1 cellular context compared by ENCODE assay signal in the genomic region with DNA sequence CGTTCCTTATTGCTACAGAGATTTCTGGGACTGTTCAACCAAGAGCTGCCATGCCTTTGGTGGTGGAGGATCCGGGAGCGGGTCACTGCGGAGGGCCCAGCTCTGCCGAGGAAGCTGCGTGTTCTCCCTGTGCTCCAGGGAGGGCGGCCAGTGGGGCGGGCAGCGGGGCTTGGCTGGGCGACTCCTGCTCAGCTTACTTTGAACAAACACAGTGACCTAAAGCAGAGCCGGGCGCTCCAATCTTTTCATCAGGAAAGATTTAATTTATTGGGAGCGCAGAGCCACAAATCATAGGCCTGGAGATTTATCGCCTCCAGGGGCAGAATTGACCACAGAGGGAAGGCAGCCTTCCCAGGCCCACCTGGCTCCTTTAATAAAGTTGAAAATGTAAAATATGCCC.
A peak's percentile ranks its signal among the peaks of the same experiment; 100 is the strongest.
TF ChIP-seq lines count a peak whose summit lies in the region.

No MANE protein-coding gene starts in this region.

TF ChIP-seq in SK-N-SH, 30 proteins besides CTCF, POLR2A, EP300 and RAD21 (continued from another document):
- TF ChIP-seq GATA2 (CRISPR knock-in tag; IDR thresholded peaks at IDR 0.05) = peak; percentile 92
- TF ChIP-seq, protein P1, sequence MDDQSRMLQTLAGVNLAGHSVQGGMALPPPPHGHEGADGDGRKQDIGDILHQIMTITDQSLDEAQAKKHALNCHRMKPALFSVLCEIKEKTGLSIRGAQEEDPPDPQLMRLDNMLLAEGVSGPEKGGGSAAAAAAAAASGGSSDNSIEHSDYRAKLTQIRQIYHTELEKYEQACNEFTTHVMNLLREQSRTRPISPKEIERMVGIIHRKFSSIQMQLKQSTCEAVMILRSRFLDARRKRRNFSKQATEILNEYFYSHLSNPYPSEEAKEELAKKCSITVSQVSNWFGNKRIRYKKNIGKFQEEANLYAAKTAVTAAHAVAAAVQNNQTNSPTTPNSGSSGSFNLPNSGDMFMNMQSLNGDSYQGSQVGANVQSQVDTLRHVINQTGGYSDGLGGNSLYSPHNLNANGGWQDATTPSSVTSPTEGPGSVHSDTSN (IDR thresholded peaks at IDR 0.05) = 0 out of 2 replicates have a peak, but pooled peaks have one; percentile 21
- no peak for TF ChIP-seq SMC3 (IDR thresholded peaks at IDR 0.05; ENCODE audit: low read depth, low read length)
- TF ChIP-seq, protein P2, sequence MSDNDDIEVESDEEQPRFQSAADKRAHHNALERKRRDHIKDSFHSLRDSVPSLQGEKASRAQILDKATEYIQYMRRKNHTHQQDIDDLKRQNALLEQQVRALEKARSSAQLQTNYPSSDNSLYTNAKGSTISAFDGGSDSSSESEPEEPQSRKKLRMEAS (IDR thresholded peaks at IDR 0.05; ENCODE audit: low read depth) = no peak
- TF ChIP-seq, protein P3, sequence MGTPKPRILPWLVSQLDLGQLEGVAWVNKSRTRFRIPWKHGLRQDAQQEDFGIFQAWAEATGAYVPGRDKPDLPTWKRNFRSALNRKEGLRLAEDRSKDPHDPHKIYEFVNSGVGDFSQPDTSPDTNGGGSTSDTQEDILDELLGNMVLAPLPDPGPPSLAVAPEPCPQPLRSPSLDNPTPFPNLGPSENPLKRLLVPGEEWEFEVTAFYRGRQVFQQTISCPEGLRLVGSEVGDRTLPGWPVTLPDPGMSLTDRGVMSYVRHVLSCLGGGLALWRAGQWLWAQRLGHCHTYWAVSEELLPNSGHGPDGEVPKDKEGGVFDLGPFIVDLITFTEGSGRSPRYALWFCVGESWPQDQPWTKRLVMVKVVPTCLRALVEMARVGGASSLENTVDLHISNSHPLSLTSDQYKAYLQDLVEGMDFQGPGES (IDR thresholded peaks at IDR 0.05; ENCODE audit: low read depth, low read length) = no peak
- peak; percentile 92 for TF ChIP-seq RCOR1 (IDR thresholded peaks at IDR 0.05; ENCODE audit: low read length)
- no peak for TF ChIP-seq TAF1 (IDR thresholded peaks at IDR 0.05; ENCODE audit: borderline replicate concordance, low read depth, low read length)
